ENCODE assay signal across 9 cellular contexts in genomic region chr5:59591162-59591561, GRCh38.
A peak's percentile ranks its signal among the peaks of the same experiment; 100 is the strongest.
DNase-seq lines count a peak whose midpoint lies in the region; ATAC-seq and TF ChIP-seq lines count a peak whose summit lies in the region.
"Had no signal": no experiment of that assay in that cellular context is flagged by ENCODE, and none has a peak within 500 bp of the region (broad histone marks: within the 10 kb centered on the region; RNA-seq: fewer than 3 reads in every experiment).

No MANE protein-coding gene starts in this region.

- no peak overlapping the region for H4K8ac ChIP-seq in mesendoderm (ENCODE audit: low read depth, low read length)

- no peak overlapping the region for H3K23ac ChIP-seq in mesendoderm (ENCODE audit: low read length)

- intact Hi-C loops in activated B cell treated with CpG ODN at 0.5 μM for 24 hours (cut with micrococcal nuclease) = loop anchor here (2.0 kb wide), 1 partner anchor 28 kb away; no protein-coding TSS in a partner anchor

- H3K27me3 Mint-ChIP-seq in activated B cell treated with CpG ODN at 0.5 μM for 24 hours = peaks cover 5% of the 10 kb centered on the region
- H3K27me3 Mint-ChIP-seq in stimulated activated memory B cell treated with anti-CD40 and anti-IgM and Interleukin-4, amounts not matched to agents 10 μg/mL and 1 μg/mL and 100 μg/mL, for 72 hours = peaks cover 9% of the 10 kb centered on the region

- H3K9me3 Mint-ChIP-seq in activated B cell treated with CpG ODN at 0.5 μM for 24 hours = peaks cover 3% of the 10 kb centered on the region
- H3K9me3 Mint-ChIP-seq in stimulated activated memory B cell treated with anti-CD40 and anti-IgM and Interleukin-4, amounts not matched to agents 10 μg/mL and 1 μg/mL and 100 μg/mL, for 72 hours = no peaks in the 10 kb centered on the region

- H3K36me3 ChIP-seq in mesendoderm (ENCODE audit: control insufficient read depth, insufficient read depth, low read length) = no peaks in the 10 kb centered on the region

- no peak overlapping the region for H2BK120ac ChIP-seq in mesendoderm (ENCODE audit: low read depth, low read length)

- CTCF ChIA-PET in activated B cell treated with CpG ODN at 0.5 μM for 24 hours (lab: Charles Lee) = no interaction called here

- H4K5ac ChIP-seq in mesendoderm (ENCODE audit: low read length) = no peak overlapping the region

- H3K4ac ChIP-seq in mesendoderm (ENCODE audit: low read depth, low read length) = no peak overlapping the region

- ATAC-seq in GM19351 (IDR thresholded peaks at IDR 0.05; ENCODE audit: unreplicated experiment) (peak; percentile 93), HG02884 (IDR thresholded peaks at IDR 0.05; ENCODE audit: unreplicated experiment) (peak; percentile 76), activated B cell treated with CpG ODN at 0.5 μM for 24 hours (ENCODE audit: low read depth) (peak; percentile 90)
- peak; percentile 68 for ATAC-seq in stimulated activated memory B cell treated with anti-CD40 and anti-IgM and Interleukin-4, amounts not matched to agents 10 μg/mL and 1 μg/mL and 100 μg/mL, for 72 hours

- H3K4me3 ChIP-seq in mesendoderm (ENCODE audit: low read length) = no peak overlapping the region

- H3K79me2 ChIP-seq in mesendoderm (ENCODE audit: control insufficient read depth, insufficient read depth, low read length) = no peaks in the 10 kb centered on the region

- POLR2A ChIA-PET in activated B cell treated with CpG ODN at 0.5 μM for 24 hours (lab: Charles Lee) = no interaction called here

- no peak overlapping the region for H3K9ac ChIP-seq in mesendoderm (ENCODE audit: low read length)

- H3K4me1 Mint-ChIP-seq in activated B cell treated with CpG ODN at 0.5 μM for 24 hours = peaks cover 28% of the 10 kb centered on the region
- peaks cover 14% of the 10 kb centered on the region for H3K4me1 Mint-ChIP-seq in stimulated activated memory B cell treated with anti-CD40 and anti-IgM and Interleukin-4, amounts not matched to agents 10 μg/mL and 1 μg/mL and 100 μg/mL, for 72 hours

- H2AK5ac ChIP-seq in mesendoderm (ENCODE audit: low read length) = no peak overlapping the region

- no peak overlapping the region for H3K4me3 Mint-ChIP-seq in activated B cell treated with CpG ODN at 0.5 μM for 24 hours
- H3K4me3 Mint-ChIP-seq in stimulated activated memory B cell treated with anti-CD40 and anti-IgM and Interleukin-4, amounts not matched to agents 10 μg/mL and 1 μg/mL and 100 μg/mL, for 72 hours = no peak overlapping the region

- H3K27ac Mint-ChIP-seq in activated B cell treated with CpG ODN at 0.5 μM for 24 hours = peak overlapping the region; percentile 46
- no peak overlapping the region for H3K27ac Mint-ChIP-seq in stimulated activated memory B cell treated with anti-CD40 and anti-IgM and Interleukin-4, amounts not matched to agents 10 μg/mL and 1 μg/mL and 100 μg/mL, for 72 hours

- no peak overlapping the region for H3K18ac ChIP-seq in mesendoderm (ENCODE audit: low read length)

- H3K56ac ChIP-seq in mesendoderm (ENCODE audit: low read length) = no peak overlapping the region

- peaks cover 7% of the 10 kb centered on the region for H3K4me1 ChIP-seq in mesendoderm (ENCODE audit: control insufficient read depth, low read depth, low read length)

- TF ChIP-seq CTCF in activated B cell treated with CpG ODN at 0.5 μM for 24 hours (IDR thresholded peaks at IDR 0.05) = no peak

- no peak overlapping the region for H3K4me2 ChIP-seq in mesendoderm (ENCODE audit: low read length)

- H3K36me3 Mint-ChIP-seq in activated B cell treated with CpG ODN at 0.5 μM for 24 hours (ENCODE audit: low read depth) = no peaks in the 10 kb centered on the region
- no peaks in the 10 kb centered on the region for H3K36me3 Mint-ChIP-seq in stimulated activated memory B cell treated with anti-CD40 and anti-IgM and Interleukin-4, amounts not matched to agents 10 μg/mL and 1 μg/mL and 100 μg/mL, for 72 hours

- H3K79me1 ChIP-seq in mesendoderm (ENCODE audit: low read length) = no peaks in the 10 kb centered on the region

- DNase-seq in activated B cell treated with CpG ODN at 0.5 μM for 24 hours (no peak), mesendoderm (no peak), CD1c-positive myeloid dendritic cell (ENCODE audit: extremely low spot score) (no peak)
- DNase-seq in stimulated activated CD8-positive, alpha-beta memory T cell treated with anti-CD3 and anti-CD28 coated beads, Interleukin-4, amount 100 ng/mL, for 48 hours = no peak
- DNase-seq: amniotic stem cell; stimulated activated CD4-positive, alpha-beta T cell treated with anti-CD3 and anti-CD28 coated beads, Interleukin-1b, Interleukin-23, amount 100 ng/mL, for 48 hours had no signal

- H3K27me3 ChIP-seq in mesendoderm (ENCODE audit: insufficient read depth, low read length, poor library complexity) = no peaks in the 10 kb centered on the region

- no peak overlapping the region for H2BK15ac ChIP-seq in mesendoderm (replicated peaks; ENCODE audit: low read depth)

- H2BK5ac ChIP-seq in mesendoderm (ENCODE audit: low read length) = no peak overlapping the region

- H3K27ac ChIP-seq in mesendoderm (ENCODE audit: low read depth, low read length) = no peak overlapping the region
